ENCODE assay signal across 22 cellular contexts in the genomic region with DNA sequence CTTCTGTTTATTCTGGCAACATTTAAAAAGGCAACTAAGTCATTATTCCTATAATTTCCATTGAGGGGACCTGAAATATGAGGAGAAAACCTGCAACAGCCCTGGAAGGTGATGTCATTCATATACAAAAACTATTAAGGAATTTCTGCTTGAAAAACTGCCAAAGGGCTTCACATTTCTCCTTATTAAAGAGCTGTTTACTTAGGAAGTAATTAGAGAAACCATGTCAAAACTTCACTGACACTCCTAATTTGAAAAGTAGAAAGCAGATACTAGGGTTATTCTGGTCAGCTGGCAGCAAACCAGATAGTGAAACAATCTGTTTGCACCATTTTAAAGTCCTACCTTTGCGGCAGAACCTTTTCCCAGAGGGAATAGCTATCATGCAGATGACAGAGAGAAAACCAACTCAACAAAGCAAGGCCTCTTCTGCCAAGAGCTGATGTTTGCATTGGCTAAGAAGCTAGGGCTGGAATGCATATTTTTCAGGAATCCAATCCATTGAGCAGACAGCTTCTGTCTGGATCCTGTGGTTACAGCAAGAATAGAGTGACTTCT.
DNase-seq lines count a peak whose midpoint lies in the region; FAIRE-seq and TF ChIP-seq lines count a peak whose summit lies in the region.
"Had no signal": no experiment of that assay in that cellular context is flagged by ENCODE, and none has a peak within 500 bp of the region (broad histone marks: within the 10 kb centered on the region; RNA-seq: fewer than 3 reads in every experiment).

No MANE protein-coding gene starts in this region.

- peak overlapping the region; percentile 54 to 90 for H3K27ac ChIP-seq in SK-N-SH (ENCODE audit: low read depth in 2 of 2, low read length in 1 of 2)
- H3K27ac ChIP-seq: dorsolateral prefrontal cortex, gastroesophageal sphincter, HL-60, SJSA1 had no signal

- no peak for TF ChIP-seq CTCF in SK-N-SH (IDR thresholded peaks at IDR 0.05)

- H3K27me3 ChIP-seq in SK-N-SH (ENCODE audit: insufficient read depth), result no peaks in the 10 kb centered on the region
- H3K27me3 ChIP-seq: gastroesophageal sphincter, SJSA1 had no signal

- peak; percentile 49 to 76; a peak in 3 of 4 replicates for TF ChIP-seq EP300 in SK-N-SH (IDR thresholded peaks at IDR 0.05; ENCODE audit: borderline replicate concordance in 1 of 2, low read depth in 1 of 2, low read length in 1 of 2)

- no peak for TF ChIP-seq RAD21 in SK-N-SH (IDR thresholded peaks at IDR 0.05; ENCODE audit: low read length)

- no peaks in the 10 kb centered on the region for H3K79me2 ChIP-seq in SK-N-SH (ENCODE audit: insufficient read depth)

- peaks cover 22% of the 10 kb centered on the region for H3F3A ChIP-seq in SK-N-SH (replicated peaks; ENCODE audit: insufficient read depth)

- H3K36me3 ChIP-seq in SK-N-SH (replicated peaks in 1 of 2; ENCODE audit: control insufficient read depth in 1 of 2, insufficient read depth in 2 of 2, low read length in 1 of 2), result no peaks in the 10 kb centered on the region
- H3K36me3 ChIP-seq: gastroesophageal sphincter, SJSA1 had no signal

- no peaks in the 10 kb centered on the region for H4K20me1 ChIP-seq in SK-N-SH (ENCODE audit: insufficient read depth)

- 0% methylated on average over 1 of the region's 1 CpG for WGBS in SK-N-SH (ENCODE audit: low lambda C conversion rate)

- FAIRE-seq in urothelium cell line (lab: Jason Lieb, UNC), result no peak
- FAIRE-seq: D721Med, TTC549 had no signal

- H3K4me2 ChIP-seq in SK-N-SH, result peak overlapping the region; percentile 29
- H3K4me2 ChIP-seq: smooth muscle cell had no signal

- peak; percentile 22 for DNase-seq in NCI-H748 (lab: John Stamatoyannopoulos, UW; ENCODE audit: unreplicated experiment)
- DNase-seq in NCI-H748 treated with DMSO at 0.1 percent for 48 hours (lab: John Stamatoyannopoulos, UW), result no peak
- no peak for DNase-seq in SK-N-SH
- peak; percentile 75 for DNase-seq in fibroblast of the conjunctiva (ENCODE audit: low read depth)
- DNase-seq in urothelium cell line (ENCODE audit: low spot score), result peak; percentile 10
- DNase-seq in central memory CD4-positive, alpha-beta T cell, result no peak
- DNase-seq in NCI-H2081 treated with DMSO at 0.1 percent for 48 hours (lab: John Stamatoyannopoulos, UW), result no peak
- DNase-seq in GOT3 (lab: John Stamatoyannopoulos, UW), result no peak
- DNase-seq: ACHN; activated CD4-positive, alpha-beta T cell treated with anti-CD3 and anti-CD28 coated beads, Interleukin-2, amount 50 U/mL, for 4 hours; amniotic stem cell; dorsolateral prefrontal cortex; immature natural killer cell; NCI-H187 treated with DMSO at 0.1 percent for 48 hours; occipital lobe; stimulated activated naive CD8-positive, alpha-beta T cell treated with anti-CD3 and anti-CD28 coated beads, Interleukin-15, amount 100 ng/mL, for 72 hours had no signal

- H3K9me2 ChIP-seq in SK-N-SH, result no peaks in the 10 kb centered on the region

- H3K9me3 ChIP-seq in SK-N-SH, result no peaks in the 10 kb centered on the region
- H3K9me3 ChIP-seq: gastroesophageal sphincter, SJSA1 had no signal

- CTCF ChIA-PET in SK-N-SH (lab: Yijun Ruan, JAX), result no interaction called here

- peaks cover 0 to 7% of the 10 kb centered on the region in 2 experiments; a peak in 2 of 4 replicates for H3K4me1 ChIP-seq in SK-N-SH (ENCODE audit: control insufficient read depth in 1 of 2, insufficient read depth in 2 of 2, low read depth in 1 of 2, low read length in 1 of 2)
- H3K4me1 ChIP-seq: SJSA1 had no signal

- no peak overlapping the region for H3K4me3 ChIP-seq in SK-N-SH (ENCODE audit: low read depth in 2 of 2, low read length in 1 of 2)
- H3K4me3 ChIP-seq: dorsolateral prefrontal cortex, gastroesophageal sphincter, SJSA1, smooth muscle cell had no signal

- POLR2A ChIA-PET in SK-N-SH (lab: Yijun Ruan, JAX), result no interaction called here

- no peak overlapping the region for H3K9ac ChIP-seq in SK-N-SH

- H2AFZ ChIP-seq in SK-N-SH (ENCODE audit: low read depth), result peak overlapping the region; percentile 0; the same call in 1 of the 2 replicates

TF ChIP-seq in SK-N-SH, 30 proteins besides CTCF, POLR2A, EP300 and RAD21 (continues in another document):
- TF ChIP-seq NRF1 (IDR thresholded peaks at IDR 0.05; ENCODE audit: low read depth, low read length) (no peak), TCF12 (IDR thresholded peaks at IDR 0.05) (peak; percentile 94), FOXM1 (IDR thresholded peaks at IDR 0.05; ENCODE audit: low read depth) (peak; percentile 44; the same call in 1 of the 2 replicates), ELF1 (IDR thresholded peaks at IDR 0.05) (no peak), FOSL2 (IDR thresholded peaks at IDR 0.05; ENCODE audit: borderline replicate concordance, low read depth) (peak; percentile 3; the same call in 1 of the 2 replicates), SIN3A (IDR thresholded peaks at IDR 0.05; ENCODE audit: borderline replicate concordance, low read depth, low read length) (no peak; the same call in 1 of the 2 replicates), POLR2AphosphoS5 (IDR thresholded peaks at IDR 0.05; ENCODE audit: low read depth, low read length) (peak; percentile 73; the same call in 1 of the 2 replicates), FOXJ3 (CRISPR knock-in tag; IDR thresholded peaks at IDR 0.05) (no peak), PBX3 (IDR thresholded peaks at IDR 0.05) (peak; percentile 82), YY1 (IDR thresholded peaks at IDR 0.05; ENCODE audit: low read depth) (no peak), TAF1 (IDR thresholded peaks at IDR 0.05; ENCODE audit: borderline replicate concordance, low read depth, low read length) (no peak), SMC3 (IDR thresholded peaks at IDR 0.05; ENCODE audit: low read depth, low read length) (no peak), MEF2A (IDR thresholded peaks at IDR 0.05; ENCODE audit: borderline replicate concordance, low read depth) (peak; percentile 37; the same call in 1 of the 2 replicates), GABPA (IDR thresholded peaks at IDR 0.05; ENCODE audit: low read depth) (no peak), GATA2 (CRISPR knock-in tag; IDR thresholded peaks at IDR 0.05) (no peak), USF1 (IDR thresholded peaks at IDR 0.05; ENCODE audit: borderline replicate concordance, low read depth) (no peak), NFIC (IDR thresholded peaks at IDR 0.05; ENCODE audit: borderline replicate concordance) (peak; percentile 86), USF2 (IDR thresholded peaks at IDR 0.05; ENCODE audit: borderline replicate concordance, low read depth, low read length) (no peak), IRF3 (IDR thresholded peaks at IDR 0.05; ENCODE audit: low read depth, low read length) (no peak), RCOR1 (IDR thresholded peaks at IDR 0.05; ENCODE audit: low read length) (no peak), TEAD4 (IDR thresholded peaks at IDR 0.05; ENCODE audit: borderline replicate concordance, insufficient read depth) (peak; percentile 79), JUND (IDR thresholded peaks at IDR 0.05) (peak; percentile 23; the same call in 1 of the 2 replicates)
- TF ChIP-seq, protein P1, sequence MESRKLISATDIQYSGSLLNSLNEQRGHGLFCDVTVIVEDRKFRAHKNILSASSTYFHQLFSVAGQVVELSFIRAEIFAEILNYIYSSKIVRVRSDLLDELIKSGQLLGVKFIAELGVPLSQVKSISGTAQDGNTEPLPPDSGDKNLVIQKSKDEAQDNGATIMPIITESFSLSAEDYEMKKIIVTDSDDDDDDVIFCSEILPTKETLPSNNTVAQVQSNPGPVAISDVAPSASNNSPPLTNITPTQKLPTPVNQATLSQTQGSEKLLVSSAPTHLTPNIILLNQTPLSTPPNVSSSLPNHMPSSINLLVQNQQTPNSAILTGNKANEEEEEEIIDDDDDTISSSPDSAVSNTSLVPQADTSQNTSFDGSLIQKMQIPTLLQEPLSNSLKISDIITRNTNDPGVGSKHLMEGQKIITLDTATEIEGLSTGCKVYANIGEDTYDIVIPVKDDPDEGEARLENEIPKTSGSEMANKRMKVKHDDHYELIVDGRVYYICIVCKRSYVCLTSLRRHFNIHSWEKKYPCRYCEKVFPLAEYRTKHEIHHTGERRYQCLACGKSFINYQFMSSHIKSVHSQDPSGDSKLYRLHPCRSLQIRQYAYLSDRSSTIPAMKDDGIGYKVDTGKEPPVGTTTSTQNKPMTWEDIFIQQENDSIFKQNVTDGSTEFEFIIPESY (IDR thresholded peaks at IDR 0.05; ENCODE audit: borderline replicate concordance, low read depth), result peak; percentile 36; the same call in 1 of the 2 replicates

Comparison
In these comparisons a context has a peak if more than half of its experiments do, and no peak if none do; other contexts are left out.
1. DNase-seq: peak in NCI-H748 (single experiment), fibroblast of the conjunctiva (single experiment) and urothelium cell line (single experiment); none in NCI-H748 treated with DMSO at 0.1 percent for 48 hours (single experiment), SK-N-SH (single experiment), central memory CD4-positive, alpha-beta T cell (single experiment), NCI-H2081 treated with DMSO at 0.1 percent for 48 hours (single experiment) and GOT3 (single experiment).